8 cellular contexts compared by ENCODE assay signal in the genomic region with DNA sequence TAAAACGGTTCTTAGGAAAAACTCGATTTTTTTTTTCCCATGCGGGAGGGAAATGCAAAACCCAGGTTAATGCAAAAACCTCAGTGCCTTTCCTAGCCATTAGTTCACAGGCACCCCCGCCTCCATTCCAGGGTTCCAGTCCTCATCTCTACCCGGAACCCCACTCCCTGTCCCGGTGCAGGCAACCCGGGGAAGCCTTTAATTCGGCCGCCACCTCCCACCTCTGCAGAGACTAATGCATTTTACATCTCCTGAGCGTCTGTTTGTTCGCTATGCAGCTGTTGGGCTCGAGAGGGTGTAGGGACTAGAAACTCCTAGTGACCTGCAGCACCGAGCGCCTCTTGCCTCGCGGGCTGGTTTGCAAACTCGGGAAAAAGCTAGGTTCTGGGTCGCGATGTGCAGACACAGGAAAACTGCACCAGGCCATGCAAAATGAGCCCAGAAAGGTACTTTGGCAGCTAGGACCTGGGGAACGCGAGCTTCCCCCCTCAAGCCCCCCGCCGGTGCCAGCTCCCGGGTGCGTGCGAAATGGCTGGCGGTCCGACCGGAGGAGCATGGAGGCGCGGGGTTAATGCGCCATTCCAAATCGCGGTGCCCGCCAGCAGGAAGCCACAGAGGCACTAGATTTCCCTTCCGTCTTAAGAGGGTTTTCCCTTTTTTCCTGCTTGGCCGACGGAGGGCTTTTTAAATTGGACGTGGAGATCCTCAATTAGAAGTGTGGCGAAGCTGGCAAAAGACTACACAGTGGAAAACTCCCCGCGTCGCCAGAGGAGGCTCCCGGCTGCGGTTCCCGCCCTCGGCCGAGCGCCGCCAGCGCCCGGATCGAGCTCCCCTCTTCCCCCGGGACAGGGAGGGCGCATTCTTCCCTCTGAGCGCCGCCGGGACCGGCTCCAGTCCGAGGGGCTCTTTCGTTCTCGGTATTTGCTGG. TPM values are rescaled to one million over a fixed set of nuclear protein-coding genes. Genes with fewer than 3 reads are reported as not detected.
DNase-seq lines count a peak whose midpoint lies in the region; ATAC-seq and TF ChIP-seq lines count a peak whose summit lies in the region.

No MANE protein-coding gene starts in this region.

- peak overlapping the region; percentile 68 for H3K4me3 ChIP-seq in AG04449 (ENCODE audit: low read depth, low read length)
- peak overlapping the region; percentile 54 for H3K4me3 ChIP-seq in HUES6 (ENCODE audit: low read depth, low read length)
- H3K4me3 ChIP-seq in ectodermal cell (ENCODE audit: insufficient read depth, low read depth, low read length) = peak overlapping the region; percentile 31
- H3K4me3 ChIP-seq in muscle layer of colon (ENCODE audit: low read depth in 1 of 2, low read length in 2 of 2) = peak overlapping the region; percentile 87

- WGBS in ectodermal cell, 2 experiments = 5% methylated on average over 62 of the region's 62 CpGs

- H3K27ac ChIP-seq in HUES6 (ENCODE audit: low read depth, low read length) (no peak overlapping the region), ectodermal cell (ENCODE audit: insufficient read depth, low read depth, low read length, poor library complexity, severe bottlenecking) (no peak overlapping the region), muscle layer of colon (ENCODE audit: low read depth, low read length) (peak overlapping the region; percentile 94)

- H3K9me3 ChIP-seq in HUES6 (ENCODE audit: control insufficient read depth, insufficient read depth, low read depth, low read length) (no peaks in the 10 kb centered on the region), ectodermal cell (ENCODE audit: control insufficient read depth, low read length) (no peaks in the 10 kb centered on the region), muscle layer of colon (ENCODE audit: low read length) (no peaks in the 10 kb centered on the region)

- POLR2A ChIA-PET in AG04449 (lab: Yijun Ruan, JAX) = interaction anchor here (0.5 to 3.1 kb wide), 7 partner anchors 64 to 465 kb away, joined by 3 to 14 read pairs (median 3); partner anchors contain the start of genes NUP155 and WDR70

- H3K27me3 ChIP-seq in HUES6 (ENCODE audit: control insufficient read depth, insufficient read depth, low read length) (peaks cover 100% of the 10 kb centered on the region), ectodermal cell (ENCODE audit: control insufficient read depth, insufficient read depth, low read length, poor library complexity, severe bottlenecking) (peaks cover 82% of the 10 kb centered on the region), muscle layer of colon (ENCODE audit: control insufficient read depth in 1 of 2, insufficient read depth in 2 of 2, low read length in 2 of 2) (peaks cover 0 to 9% of the 10 kb centered on the region in 2 donors)

- DNase-seq in AG04449 (ENCODE audit: low read depth, low spot score) (no peak), HPDE6-E6E7 (ENCODE audit: extremely low spot score) (no peak), occipital lobe (lab: John Stamatoyannopoulos, UW) (no peak)

- H3K4me1 ChIP-seq in HUES6 (ENCODE audit: control insufficient read depth, insufficient read depth, low read length) = peaks cover 34% of the 10 kb centered on the region
- H3K4me1 ChIP-seq in ectodermal cell (ENCODE audit: control insufficient read depth, insufficient read depth, low read length) = peaks cover 22% of the 10 kb centered on the region
- H3K4me1 ChIP-seq in muscle layer of colon (ENCODE audit: insufficient read depth, low read length) = peaks cover 39% of the 10 kb centered on the region

- CTCF ChIA-PET in AG04449 (lab: Yijun Ruan, JAX) = interaction anchor here (0.6 to 6.2 kb wide), 29 partner anchors 12 to 439 kb away, joined by 3 to 77 read pairs (median 4); no protein-coding TSS in a partner anchor

- peak overlapping the region; percentile 31 for H3K9ac ChIP-seq in HUES6 (ENCODE audit: low read length)
- H3K9ac ChIP-seq in muscle layer of colon (ENCODE audit: low read length) = peak overlapping the region; percentile 90

- no peak for ATAC-seq in GM21390 (IDR thresholded peaks at IDR 0.05; ENCODE audit: unreplicated experiment)
- ATAC-seq in HG02610 (IDR thresholded peaks at IDR 0.05; ENCODE audit: unreplicated experiment) = no peak

- H3K36me3 ChIP-seq in HUES6 (ENCODE audit: control insufficient read depth, insufficient read depth, low read length) = no peaks in the 10 kb centered on the region
- H3K36me3 ChIP-seq in ectodermal cell (ENCODE audit: control insufficient read depth, insufficient read depth, low read length) = no peaks in the 10 kb centered on the region
- H3K36me3 ChIP-seq in muscle layer of colon (ENCODE audit: insufficient read depth, low read length) = peaks cover 7% of the 10 kb centered on the region

- TF ChIP-seq CTCF in AG04449 (IDR thresholded peaks at IDR 0.05; ENCODE audit: insufficient read depth, low read length, missing control alignments) = peak; percentile 28

RNA-seq across cellular contexts. Expression of gene GDNF, which starts 3.4 kb away (rescaled TPM):
- 0.69 TPM for polyA plus RNA-seq in ectodermal cell (2013, experiment 1 of 4)
- polyA plus RNA-seq in ectodermal cell (2013, experiment 2 of 4) = 0.18 TPM
- polyA plus RNA-seq in ectodermal cell (2013, experiment 3 of 4) = 0.21 TPM
- polyA plus RNA-seq in ectodermal cell (2013, experiment 4 of 4) = 0.53 TPM
- not detected for total RNA-seq in occipital lobe

Comparison
In these comparisons a context has a peak if more than half of its experiments do, and no peak if none do; other contexts are left out.
1. H3K4me3 ChIP-seq: peak in every context shown above with its lines; median percentile 87 in muscle layer of colon; 68 in AG04449; 54 in HUES6; 31 in ectodermal cell.